In the genomic region with DNA sequence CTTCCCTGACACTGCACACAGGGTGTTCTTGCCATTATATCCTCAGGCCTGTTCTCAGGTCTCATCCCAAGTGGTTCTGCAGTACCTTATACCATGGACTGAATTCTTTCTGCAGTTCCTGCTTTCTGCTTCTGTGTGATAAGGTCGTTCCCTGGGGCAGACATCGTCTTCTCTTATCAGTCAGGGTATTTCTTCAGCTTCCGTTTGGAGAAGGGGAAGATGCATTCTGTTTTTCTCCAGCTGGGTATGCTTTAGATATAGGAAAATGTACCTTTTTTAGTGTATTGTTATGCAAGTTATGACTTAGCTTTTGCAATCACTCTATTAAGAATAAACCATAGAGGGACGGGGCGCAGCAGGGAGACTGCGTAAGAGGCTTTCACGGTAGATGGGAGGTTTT, we compare ENCODE assay signal across 1 cellular context.
A peak's percentile ranks its signal among the peaks of the same experiment; 100 is the strongest.
TF ChIP-seq lines count a peak whose summit lies in the region.

No MANE protein-coding gene starts in this region.

TF ChIP-seq in K562, 482 proteins besides CTCF, POLR2A, EP300 and RAD21 (continued from another document and continues in another):
- TF ChIP-seq ZSCAN32 (CRISPR knock-in tag; IDR thresholded peaks at IDR 0.05) (no peak), HIVEP1 (CRISPR knock-in tag; IDR thresholded peaks at IDR 0.05) (no peak), BMI1 (IDR thresholded peaks at IDR 0.05; ENCODE audit: low read length) (no peak), FOXJ2 (tag; IDR thresholded peaks at IDR 0.05) (no peak), GABPA (tag; conservative IDR thresholded peaks at IDR 0.05; ENCODE audit: low read depth) (peak; percentile 56), SMARCC2 (IDR thresholded peaks at IDR 0.05; ENCODE audit: low read depth) (no peak), SNRNP70 (optimal IDR thresholded peaks at IDR 0.05; ENCODE audit: low read depth, low read length) (no peak), POLR3G (IDR thresholded peaks at IDR 0.05; ENCODE audit: extremely low read depth, insufficient read length, insufficient replicate concordance) (no peak), POLR2G (IDR thresholded peaks at IDR 0.05; ENCODE audit: low read depth, low read length) (no peak), PRMT5 (CRISPR knock-in tag; IDR thresholded peaks at IDR 0.05) (no peak), TRIM24 (IDR thresholded peaks at IDR 0.05) (peak; percentile 27 to 77; a peak in 2 of 4 replicates), ZEB2 (IDR thresholded peaks at IDR 0.05) (peak; percentile 21; the same call in 1 of the 2 replicates), SP2 (IDR thresholded peaks at IDR 0.05; ENCODE audit: extremely low read depth, low read depth, low read length, poor library complexity, severe bottlenecking) (no peak), RCOR1 (IDR thresholded peaks at IDR 0.05; ENCODE audit: borderline replicate concordance in 1 of 2, low read depth in 2 of 2, low read length in 2 of 2) (peak; percentile 31 to 86; a peak in 2 of 4 replicates), ZNF146 (CRISPR knock-in tag; IDR thresholded peaks at IDR 0.05; ENCODE audit: unreplicated experiment) (no peak), TBL1XR1 (IDR thresholded peaks at IDR 0.05; ENCODE audit: low read length in 2 of 2) (peak in 1 of 2 experiments; percentile 42; a peak in 1 of 4 replicates), RBM14 (IDR thresholded peaks at IDR 0.05; ENCODE audit: borderline replicate concordance, insufficient read depth, low read depth, low read length) (no peak), MEF2D (tag; conservative IDR thresholded peaks at IDR 0.05; ENCODE audit: low read depth) (no peak), ZNF766 (CRISPR knock-in tag; conservative IDR thresholded peaks at IDR 0.05) (no peak), SOX6 (IDR thresholded peaks at IDR 0.05) (peak; percentile 73), SMARCE1 (IDR thresholded peaks at IDR 0.05) (peak; percentile 66; the same call in 1 of the 2 replicates), SMARCA4 (IDR thresholded peaks at IDR 0.05) (peak; percentile 83), SMAD4 (CRISPR knock-in tag; conservative IDR thresholded peaks at IDR 0.05) (peak; percentile 61), ZNF263 (CRISPR knock-in tag; IDR thresholded peaks at IDR 0.05; ENCODE audit: borderline replicate concordance) (no peak), TEAD4 (IDR thresholded peaks at IDR 0.05; ENCODE audit: low read length) (peak; percentile 79), TEAD4 (CRISPR knock-in tag; IDR thresholded peaks at IDR 0.05; ENCODE audit: borderline replicate concordance) (no peak), MYNN (IDR thresholded peaks at IDR 0.05) (no peak), MYNN (CRISPR knock-in tag; IDR thresholded peaks at IDR 0.05) (no peak), MYBL2 (IDR thresholded peaks at IDR 0.05; ENCODE audit: low read depth) (no peak), MYBL2 (CRISPR knock-in tag; IDR thresholded peaks at IDR 0.05; ENCODE audit: borderline replicate concordance) (no peak), ZNF324 (CRISPR knock-in tag; IDR thresholded peaks at IDR 0.05) (no peak), SAP30 (IDR thresholded peaks at IDR 0.05; ENCODE audit: borderline replicate concordance, insufficient read depth, low read depth, low read length, poor library complexity, severe bottlenecking) (no peak), ESRRA (IDR thresholded peaks at IDR 0.05; ENCODE audit: borderline replicate concordance, low read depth) (no peak), ZNF586 (CRISPR knock-in tag; conservative IDR thresholded peaks at IDR 0.05) (no peak), HDAC1 (IDR thresholded peaks at IDR 0.05) (no peak), SMAD2 (IDR thresholded peaks at IDR 0.05; ENCODE audit: low read depth, low read length) (no peak), DACH1 (IDR thresholded peaks at IDR 0.05; ENCODE audit: partially characterized antibody) (no peak), NR2C1 (IDR thresholded peaks at IDR 0.05) (no peak), NR2C1 (tag; IDR thresholded peaks at IDR 0.05) (no peak)
- TF ChIP-seq, protein P1, sequence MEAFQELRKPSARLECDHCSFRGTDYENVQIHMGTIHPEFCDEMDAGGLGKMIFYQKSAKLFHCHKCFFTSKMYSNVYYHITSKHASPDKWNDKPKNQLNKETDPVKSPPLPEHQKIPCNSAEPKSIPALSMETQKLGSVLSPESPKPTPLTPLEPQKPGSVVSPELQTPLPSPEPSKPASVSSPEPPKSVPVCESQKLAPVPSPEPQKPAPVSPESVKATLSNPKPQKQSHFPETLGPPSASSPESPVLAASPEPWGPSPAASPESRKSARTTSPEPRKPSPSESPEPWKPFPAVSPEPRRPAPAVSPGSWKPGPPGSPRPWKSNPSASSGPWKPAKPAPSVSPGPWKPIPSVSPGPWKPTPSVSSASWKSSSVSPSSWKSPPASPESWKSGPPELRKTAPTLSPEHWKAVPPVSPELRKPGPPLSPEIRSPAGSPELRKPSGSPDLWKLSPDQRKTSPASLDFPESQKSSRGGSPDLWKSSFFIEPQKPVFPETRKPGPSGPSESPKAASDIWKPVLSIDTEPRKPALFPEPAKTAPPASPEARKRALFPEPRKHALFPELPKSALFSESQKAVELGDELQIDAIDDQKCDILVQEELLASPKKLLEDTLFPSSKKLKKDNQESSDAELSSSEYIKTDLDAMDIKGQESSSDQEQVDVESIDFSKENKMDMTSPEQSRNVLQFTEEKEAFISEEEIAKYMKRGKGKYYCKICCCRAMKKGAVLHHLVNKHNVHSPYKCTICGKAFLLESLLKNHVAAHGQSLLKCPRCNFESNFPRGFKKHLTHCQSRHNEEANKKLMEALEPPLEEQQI (IDR thresholded peaks at IDR 0.05) = no peak
- TF ChIP-seq, protein P2, sequence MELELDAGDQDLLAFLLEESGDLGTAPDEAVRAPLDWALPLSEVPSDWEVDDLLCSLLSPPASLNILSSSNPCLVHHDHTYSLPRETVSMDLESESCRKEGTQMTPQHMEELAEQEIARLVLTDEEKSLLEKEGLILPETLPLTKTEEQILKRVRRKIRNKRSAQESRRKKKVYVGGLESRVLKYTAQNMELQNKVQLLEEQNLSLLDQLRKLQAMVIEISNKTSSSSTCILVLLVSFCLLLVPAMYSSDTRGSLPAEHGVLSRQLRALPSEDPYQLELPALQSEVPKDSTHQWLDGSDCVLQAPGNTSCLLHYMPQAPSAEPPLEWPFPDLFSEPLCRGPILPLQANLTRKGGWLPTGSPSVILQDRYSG (tag; conservative IDR thresholded peaks at IDR 0.05; ENCODE audit: low read depth) = no peak
- TF ChIP-seq, protein P3, sequence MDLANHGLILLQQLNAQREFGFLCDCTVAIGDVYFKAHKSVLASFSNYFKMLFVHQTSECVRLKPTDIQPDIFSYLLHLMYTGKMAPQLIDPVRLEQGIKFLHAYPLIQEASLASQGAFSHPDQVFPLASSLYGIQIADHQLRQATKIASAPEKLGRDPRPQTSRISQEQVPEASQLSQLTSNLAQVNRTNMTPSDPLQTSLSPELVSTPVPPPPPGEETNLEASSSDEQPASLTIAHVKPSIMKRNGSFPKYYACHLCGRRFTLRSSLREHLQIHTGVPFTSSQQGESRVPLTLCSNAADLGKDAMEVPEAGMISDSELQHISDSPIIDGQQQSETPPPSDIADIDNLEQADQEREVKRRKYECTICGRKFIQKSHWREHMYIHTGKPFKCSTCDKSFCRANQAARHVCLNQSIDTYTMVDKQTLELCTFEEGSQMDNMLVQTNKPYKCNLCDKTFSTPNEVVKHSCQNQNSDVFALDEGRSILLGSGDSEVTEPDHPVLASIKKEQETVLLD (IDR thresholded peaks at IDR 0.05) = no peak
- TF ChIP-seq, protein P4, sequence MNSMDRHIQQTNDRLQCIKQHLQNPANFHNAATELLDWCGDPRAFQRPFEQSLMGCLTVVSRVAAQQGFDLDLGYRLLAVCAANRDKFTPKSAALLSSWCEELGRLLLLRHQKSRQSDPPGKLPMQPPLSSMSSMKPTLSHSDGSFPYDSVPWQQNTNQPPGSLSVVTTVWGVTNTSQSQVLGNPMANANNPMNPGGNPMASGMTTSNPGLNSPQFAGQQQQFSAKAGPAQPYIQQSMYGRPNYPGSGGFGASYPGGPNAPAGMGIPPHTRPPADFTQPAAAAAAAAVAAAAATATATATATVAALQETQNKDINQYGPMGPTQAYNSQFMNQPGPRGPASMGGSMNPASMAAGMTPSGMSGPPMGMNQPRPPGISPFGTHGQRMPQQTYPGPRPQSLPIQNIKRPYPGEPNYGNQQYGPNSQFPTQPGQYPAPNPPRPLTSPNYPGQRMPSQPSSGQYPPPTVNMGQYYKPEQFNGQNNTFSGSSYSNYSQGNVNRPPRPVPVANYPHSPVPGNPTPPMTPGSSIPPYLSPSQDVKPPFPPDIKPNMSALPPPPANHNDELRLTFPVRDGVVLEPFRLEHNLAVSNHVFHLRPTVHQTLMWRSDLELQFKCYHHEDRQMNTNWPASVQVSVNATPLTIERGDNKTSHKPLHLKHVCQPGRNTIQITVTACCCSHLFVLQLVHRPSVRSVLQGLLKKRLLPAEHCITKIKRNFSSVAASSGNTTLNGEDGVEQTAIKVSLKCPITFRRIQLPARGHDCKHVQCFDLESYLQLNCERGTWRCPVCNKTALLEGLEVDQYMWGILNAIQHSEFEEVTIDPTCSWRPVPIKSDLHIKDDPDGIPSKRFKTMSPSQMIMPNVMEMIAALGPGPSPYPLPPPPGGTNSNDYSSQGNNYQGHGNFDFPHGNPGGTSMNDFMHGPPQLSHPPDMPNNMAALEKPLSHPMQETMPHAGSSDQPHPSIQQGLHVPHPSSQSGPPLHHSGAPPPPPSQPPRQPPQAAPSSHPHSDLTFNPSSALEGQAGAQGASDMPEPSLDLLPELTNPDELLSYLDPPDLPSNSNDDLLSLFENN (IDR thresholded peaks at IDR 0.05; ENCODE audit: low read depth in 2 of 2, low read length in 2 of 2) = peak in 1 of 2 experiments; percentile 53; a peak in 2 of 4 replicates
- TF ChIP-seq, protein P5, sequence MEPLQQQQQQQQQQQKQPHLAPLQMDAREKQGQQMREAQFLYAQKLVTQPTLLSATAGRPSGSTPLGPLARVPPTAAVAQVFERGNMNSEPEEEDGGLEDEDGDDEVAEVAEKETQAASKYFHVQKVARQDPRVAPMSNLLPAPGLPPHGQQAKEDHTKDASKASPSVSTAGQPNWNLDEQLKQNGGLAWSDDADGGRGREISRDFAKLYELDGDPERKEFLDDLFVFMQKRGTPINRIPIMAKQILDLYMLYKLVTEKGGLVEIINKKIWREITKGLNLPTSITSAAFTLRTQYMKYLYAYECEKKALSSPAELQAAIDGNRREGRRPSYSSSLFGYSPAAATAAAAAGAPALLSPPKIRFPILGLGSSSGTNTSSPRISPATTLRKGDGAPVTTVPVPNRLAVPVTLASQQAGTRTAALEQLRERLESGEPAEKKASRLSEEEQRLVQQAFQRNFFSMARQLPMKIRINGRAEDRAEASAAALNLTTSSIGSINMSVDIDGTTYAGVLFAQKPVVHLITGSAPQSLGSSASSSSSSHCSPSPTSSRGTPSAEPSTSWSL (CRISPR knock-in tag; IDR thresholded peaks at IDR 0.05; ENCODE audit: borderline replicate concordance) = no peak
- TF ChIP-seq, protein P6, sequence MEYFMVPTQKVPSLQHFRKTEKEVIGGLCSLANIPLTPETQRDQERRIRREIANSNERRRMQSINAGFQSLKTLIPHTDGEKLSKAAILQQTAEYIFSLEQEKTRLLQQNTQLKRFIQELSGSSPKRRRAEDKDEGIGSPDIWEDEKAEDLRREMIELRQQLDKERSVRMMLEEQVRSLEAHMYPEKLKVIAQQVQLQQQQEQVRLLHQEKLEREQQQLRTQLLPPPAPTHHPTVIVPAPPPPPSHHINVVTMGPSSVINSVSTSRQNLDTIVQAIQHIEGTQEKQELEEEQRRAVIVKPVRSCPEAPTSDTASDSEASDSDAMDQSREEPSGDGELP (CRISPR knock-in tag; IDR thresholded peaks at IDR 0.05; ENCODE audit: borderline replicate concordance) = no peak
- TF ChIP-seq, protein P7, sequence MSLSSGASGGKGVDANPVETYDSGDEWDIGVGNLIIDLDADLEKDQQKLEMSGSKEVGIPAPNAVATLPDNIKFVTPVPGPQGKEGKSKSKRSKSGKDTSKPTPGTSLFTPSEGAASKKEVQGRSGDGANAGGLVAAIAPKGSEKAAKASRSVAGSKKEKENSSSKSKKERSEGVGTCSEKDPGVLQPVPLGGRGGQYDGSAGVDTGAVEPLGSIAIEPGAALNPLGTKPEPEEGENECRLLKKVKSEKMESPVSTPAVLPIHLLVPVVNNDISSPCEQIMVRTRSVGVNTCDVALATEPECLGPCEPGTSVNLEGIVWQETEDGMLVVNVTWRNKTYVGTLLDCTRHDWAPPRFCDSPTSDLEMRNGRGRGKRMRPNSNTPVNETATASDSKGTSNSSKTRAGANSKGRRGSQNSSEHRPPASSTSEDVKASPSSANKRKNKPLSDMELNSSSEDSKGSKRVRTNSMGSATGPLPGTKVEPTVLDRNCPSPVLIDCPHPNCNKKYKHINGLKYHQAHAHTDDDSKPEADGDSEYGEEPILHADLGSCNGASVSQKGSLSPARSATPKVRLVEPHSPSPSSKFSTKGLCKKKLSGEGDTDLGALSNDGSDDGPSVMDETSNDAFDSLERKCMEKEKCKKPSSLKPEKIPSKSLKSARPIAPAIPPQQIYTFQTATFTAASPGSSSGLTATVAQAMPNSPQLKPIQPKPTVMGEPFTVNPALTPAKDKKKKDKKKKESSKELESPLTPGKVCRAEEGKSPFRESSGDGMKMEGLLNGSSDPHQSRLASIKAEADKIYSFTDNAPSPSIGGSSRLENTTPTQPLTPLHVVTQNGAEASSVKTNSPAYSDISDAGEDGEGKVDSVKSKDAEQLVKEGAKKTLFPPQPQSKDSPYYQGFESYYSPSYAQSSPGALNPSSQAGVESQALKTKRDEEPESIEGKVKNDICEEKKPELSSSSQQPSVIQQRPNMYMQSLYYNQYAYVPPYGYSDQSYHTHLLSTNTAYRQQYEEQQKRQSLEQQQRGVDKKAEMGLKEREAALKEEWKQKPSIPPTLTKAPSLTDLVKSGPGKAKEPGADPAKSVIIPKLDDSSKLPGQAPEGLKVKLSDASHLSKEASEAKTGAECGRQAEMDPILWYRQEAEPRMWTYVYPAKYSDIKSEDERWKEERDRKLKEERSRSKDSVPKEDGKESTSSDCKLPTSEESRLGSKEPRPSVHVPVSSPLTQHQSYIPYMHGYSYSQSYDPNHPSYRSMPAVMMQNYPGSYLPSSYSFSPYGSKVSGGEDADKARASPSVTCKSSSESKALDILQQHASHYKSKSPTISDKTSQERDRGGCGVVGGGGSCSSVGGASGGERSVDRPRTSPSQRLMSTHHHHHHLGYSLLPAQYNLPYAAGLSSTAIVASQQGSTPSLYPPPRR (CRISPR knock-in tag; IDR thresholded peaks at IDR 0.05; ENCODE audit: borderline replicate concordance) = 0 out of 2 replicates have a peak, but pooled peaks have one; percentile 44
- TF ChIP-seq, protein P8, sequence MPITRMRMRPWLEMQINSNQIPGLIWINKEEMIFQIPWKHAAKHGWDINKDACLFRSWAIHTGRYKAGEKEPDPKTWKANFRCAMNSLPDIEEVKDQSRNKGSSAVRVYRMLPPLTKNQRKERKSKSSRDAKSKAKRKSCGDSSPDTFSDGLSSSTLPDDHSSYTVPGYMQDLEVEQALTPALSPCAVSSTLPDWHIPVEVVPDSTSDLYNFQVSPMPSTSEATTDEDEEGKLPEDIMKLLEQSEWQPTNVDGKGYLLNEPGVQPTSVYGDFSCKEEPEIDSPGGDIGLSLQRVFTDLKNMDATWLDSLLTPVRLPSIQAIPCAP (CRISPR knock-in tag; IDR thresholded peaks at IDR 0.05; ENCODE audit: borderline replicate concordance) = no peak
- TF ChIP-seq, protein P9, sequence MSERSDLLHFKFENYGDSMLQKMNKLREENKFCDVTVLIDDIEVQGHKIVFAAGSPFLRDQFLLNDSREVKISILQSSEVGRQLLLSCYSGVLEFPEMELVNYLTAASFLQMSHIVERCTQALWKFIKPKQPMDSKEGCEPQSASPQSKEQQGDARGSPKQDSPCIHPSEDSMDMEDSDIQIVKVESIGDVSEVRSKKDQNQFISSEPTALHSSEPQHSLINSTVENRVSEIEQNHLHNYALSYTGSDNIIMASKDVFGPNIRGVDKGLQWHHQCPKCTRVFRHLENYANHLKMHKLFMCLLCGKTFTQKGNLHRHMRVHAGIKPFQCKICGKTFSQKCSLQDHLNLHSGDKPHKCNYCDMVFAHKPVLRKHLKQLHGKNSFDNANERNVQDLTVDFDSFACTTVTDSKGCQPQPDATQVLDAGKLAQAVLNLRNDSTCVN (CRISPR knock-in tag; IDR thresholded peaks at IDR 0.05) = no peak
